Comparison of ENCODE assay signal across 10 cellular contexts in the genomic region with DNA sequence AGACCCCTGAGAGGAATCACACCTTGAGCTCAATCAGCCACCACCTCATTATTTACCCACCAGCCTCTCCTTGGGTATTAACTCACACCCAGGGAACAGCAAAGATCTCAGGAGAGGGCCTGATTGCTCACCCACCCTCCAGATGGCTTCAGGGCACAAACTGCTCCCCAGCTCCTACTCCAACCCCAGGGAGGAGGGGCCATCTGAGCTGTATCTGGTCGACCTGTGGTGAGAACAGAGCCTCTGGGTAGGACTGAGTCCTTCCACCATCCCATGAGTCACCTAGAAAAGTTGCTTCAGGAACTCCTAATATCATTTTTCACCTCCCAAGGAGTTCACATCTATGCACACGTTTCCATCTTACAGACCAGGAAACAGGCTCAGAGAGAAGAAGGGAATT. TPM values are rescaled to one million over a fixed set of nuclear protein-coding genes. Genes with fewer than 3 reads are reported as not detected.
DNase-seq lines count a peak whose midpoint lies in the region; ATAC-seq, FAIRE-seq and TF ChIP-seq lines count a peak whose summit lies in the region.
"Had no signal": no experiment of that assay in that cellular context is flagged by ENCODE, and none has a peak within 500 bp of the region (broad histone marks: within the 10 kb centered on the region; RNA-seq: fewer than 3 reads in every experiment).

No MANE protein-coding gene starts in this region.

- H3K36me3 Mint-ChIP-seq in natural killer cell treated with Interleukin-12 subunit alpha and Interleukin-12 subunit beta and Interleukin-15 and Interleukin-18, amount 100 ng/mL, for 72 hours, result no peaks in the 10 kb centered on the region

- no peaks in the 10 kb centered on the region for H3K9me3 Mint-ChIP-seq in stimulated activated naive CD8-positive, alpha-beta T cell treated with anti-CD3 and anti-CD28 coated beads, Interleukin-15, amount 100 ng/mL, for 72 hours
- no peaks in the 10 kb centered on the region for H3K9me3 Mint-ChIP-seq in natural killer cell treated with Interleukin-12 subunit alpha and Interleukin-12 subunit beta and Interleukin-15 and Interleukin-18, amount 100 ng/mL, for 72 hours

- H3K27ac ChIP-seq in Panc1 (ENCODE audit: low read length), result peak overlapping the region; percentile 60
- H3K27ac ChIP-seq: KMS-11, VCaP had no signal

- no peak overlapping the region for H3K4me3 Mint-ChIP-seq in stimulated activated naive CD8-positive, alpha-beta T cell treated with anti-CD3 and anti-CD28 coated beads, Interleukin-15, amount 100 ng/mL, for 72 hours
- H3K4me3 Mint-ChIP-seq in natural killer cell treated with Interleukin-12 subunit alpha and Interleukin-12 subunit beta and Interleukin-15 and Interleukin-18, amount 100 ng/mL, for 72 hours, result no peak overlapping the region

- H3K4me1 Mint-ChIP-seq in stimulated activated naive CD8-positive, alpha-beta T cell treated with anti-CD3 and anti-CD28 coated beads, Interleukin-15, amount 100 ng/mL, for 72 hours, result peaks cover 19% of the 10 kb centered on the region
- peaks cover 4 to 16% of the 10 kb centered on the region in 2 donors for H3K4me1 Mint-ChIP-seq in natural killer cell treated with Interleukin-12 subunit alpha and Interleukin-12 subunit beta and Interleukin-15 and Interleukin-18, amount 100 ng/mL, for 72 hours (ENCODE audit: low read depth in 2 of 2)

- no peaks in the 10 kb centered on the region for H3K36me3 ChIP-seq in Panc1 (ENCODE audit: control insufficient read depth, insufficient read depth, low read length)

- H3K4me3 ChIP-seq in Panc1 (ENCODE audit: low read depth in 2 of 2, low read length in 2 of 2), result no peak overlapping the region

- no peak for TF ChIP-seq CTCF in Panc1 (IDR thresholded peaks at IDR 0.05)

- no peak for DNase-seq in stimulated activated naive CD8-positive, alpha-beta T cell treated with anti-CD3 and anti-CD28 coated beads, Interleukin-15, amount 100 ng/mL, for 72 hours
- DNase-seq in stimulated activated naive CD8-positive, alpha-beta T cell treated with anti-CD3 and anti-CD28 coated beads, Interleukin-15, Interleukin-2, amounts not matched to agents 100 U/mL and 50 U/mL, for 24 hours, result no peak
- DNase-seq in Panc1 (ENCODE audit: low read depth, low spot score), result no peak
- peak; percentile 49 for DNase-seq in urothelium cell line (ENCODE audit: low spot score)
- no peak for DNase-seq in natural killer cell treated with Interleukin-12 subunit alpha and Interleukin-12 subunit beta and Interleukin-15 and Interleukin-18, amount 100 ng/mL, for 72 hours (ENCODE audit: low spot score)
- no peak for DNase-seq in NCI-H1694 (lab: John Stamatoyannopoulos, UW)

- no peaks in the 10 kb centered on the region for H3K27me3 ChIP-seq in Panc1 (ENCODE audit: control insufficient read depth, insufficient read depth, low read length)

- H3K4me1 ChIP-seq in Panc1 (ENCODE audit: control insufficient read depth, insufficient read depth, low read length), result peaks cover 31% of the 10 kb centered on the region

- intact Hi-C loops in Panc1 (cut with micrococcal nuclease; ENCODE audit: unreplicated experiment), result no loop called here

- no peak for FAIRE-seq in urothelium cell line (lab: Jason Lieb, UNC)

- in situ Hi-C loops in Panc1 (cut with HindIII; ENCODE audit: low pct_unique_long_range_greater_than_20kb, low sequenced_read_pairs), result no loop called here

- H3K9me3 ChIP-seq in Panc1 (ENCODE audit: control insufficient read depth, insufficient read depth, low read depth, low read length), result no peaks in the 10 kb centered on the region

- H3K27ac Mint-ChIP-seq in stimulated activated naive CD8-positive, alpha-beta T cell treated with anti-CD3 and anti-CD28 coated beads, Interleukin-15, amount 100 ng/mL, for 72 hours, result no peak overlapping the region
- peak overlapping the region in 1 of 2 donors; percentile 70 for H3K27ac Mint-ChIP-seq in natural killer cell treated with Interleukin-12 subunit alpha and Interleukin-12 subunit beta and Interleukin-15 and Interleukin-18, amount 100 ng/mL, for 72 hours

- CTCF ChIA-PET in Panc1 (lab: Charles Lee), result interaction anchor here (0.6 kb wide), 1 partner anchor 403 kb away, joined by 4 read pairs; no protein-coding TSS in a partner anchor

- ATAC-seq in stimulated activated naive CD8-positive, alpha-beta T cell treated with anti-CD3 and anti-CD28 coated beads, Interleukin-15, amount 100 ng/mL, for 72 hours, result peak; percentile 37
- no peak for ATAC-seq in stimulated activated naive CD8-positive, alpha-beta T cell treated with anti-CD3 and anti-CD28 coated beads, Interleukin-15, Interleukin-2, amounts not matched to agents 100 U/mL and 50 U/mL, for 24 hours
- ATAC-seq in Panc1 (0 out of 2 replicates have a peak, but pooled peaks have one; percentile 19), esophagus mucosa (peak; percentile 86), HG03432 (IDR thresholded peaks at IDR 0.05; ENCODE audit: unreplicated experiment) (no peak)
- no peak for ATAC-seq in natural killer cell treated with Interleukin-12 subunit alpha and Interleukin-12 subunit beta and Interleukin-15 and Interleukin-18, amount 100 ng/mL, for 72 hours

- peaks cover 21% of the 10 kb centered on the region for H3K27me3 Mint-ChIP-seq in stimulated activated naive CD8-positive, alpha-beta T cell treated with anti-CD3 and anti-CD28 coated beads, Interleukin-15, amount 100 ng/mL, for 72 hours
- H3K27me3 Mint-ChIP-seq in natural killer cell treated with Interleukin-12 subunit alpha and Interleukin-12 subunit beta and Interleukin-15 and Interleukin-18, amount 100 ng/mL, for 72 hours, result peaks cover 12 to 25% of the 10 kb centered on the region in 2 donors

- POLR2A ChIA-PET in Panc1 (lab: Charles Lee), result no interaction called here

- no TSS peak for BruUV-seq in Panc1 (replicated peaks; lab: Mats Ljungman, UMichigan)

RNA-seq across cellular contexts. Expression of a gene that starts 44.8 kb away (rescaled TPM):
- total RNA-seq in Panc1 (2021; ENCODE audit: unreplicated experiment), result 28.5 TPM
- polyA plus RNA-seq in Panc1 (2012; ENCODE audit: insufficient read length), result 33.2 TPM
- total RNA-seq in esophagus mucosa, result 95.2 TPM
- under 1 TPM in 1 of 2 donors, not detected in 1; 0.28 TPM for total RNA-seq in natural killer cell treated with Interleukin-12 subunit alpha and Interleukin-12 subunit beta and Interleukin-15 and Interleukin-18, amount 100 ng/mL, for 72 hours

Comparison
In these comparisons a context has a peak if more than half of its experiments do, and no peak if none do; other contexts are left out.
1. ATAC-seq: peak in stimulated activated naive CD8-positive, alpha-beta T cell treated with anti-CD3 and anti-CD28 coated beads, Interleukin-15, amount 100 ng/mL, for 72 hours (single experiment), Panc1 (single experiment) and esophagus mucosa (single experiment); none in stimulated activated naive CD8-positive, alpha-beta T cell treated with anti-CD3 and anti-CD28 coated beads, Interleukin-15, Interleukin-2, amounts not matched to agents 100 U/mL and 50 U/mL, for 24 hours (single experiment), natural killer cell treated with Interleukin-12 subunit alpha and Interleukin-12 subunit beta and Interleukin-15 and Interleukin-18, amount 100 ng/mL, for 72 hours (0 of 2) and HG03432 (single experiment).
2. RNA of a gene that starts 44.8 kb away (total RNA-seq): 95.2 TPM in esophagus mucosa (single experiment) and 28.5 TPM in Panc1 (single experiment); 0.28 TPM in natural killer cell treated with Interleukin-12 subunit alpha and Interleukin-12 subunit beta and Interleukin-15 and Interleukin-18, amount 100 ng/mL, for 72 hours; every median in the first group is over 10 times any median in the second.